Comparison of ENCODE assay signal across 8 cellular contexts in genomic region chr9:126146254-126147145, GRCh38.
DNase-seq lines count a peak whose midpoint lies in the region; ATAC-seq, FAIRE-seq and TF ChIP-seq lines count a peak whose summit lies in the region.

No MANE protein-coding gene starts in this region.

- intact Hi-C loops in activated CD4-positive, alpha-beta T cell treated with anti-CD3 and anti-CD28 coated beads for 36 hours (cut with DNase I, micrococcal nuclease): loop anchor here in 1 of 2 experiments (1.0 to 2.0 kb wide), 2 partner anchors 83 to 344 kb away; no protein-coding TSS in a partner anchor
- intact Hi-C loops in naive thymus-derived CD4-positive, alpha-beta T cell (cut with micrococcal nuclease): loop anchor here (2.0 to 5.0 kb wide), 2 partner anchors 344 to 346 kb away; no protein-coding TSS in a partner anchor

- no peak overlapping the region for H3K4ac ChIP-seq in H1 (replicated peaks; ENCODE audit: insufficient read length, low read depth, low read length)

- no peak overlapping the region for H3K56ac ChIP-seq in H1 (replicated peaks; ENCODE audit: insufficient read length, low read depth, low read length)

- POLR2A ChIA-PET in activated CD4-positive, alpha-beta T cell treated with anti-CD3 and anti-CD28 coated beads for 36 hours (lab: Charles Lee): no interaction called here
- POLR2A ChIA-PET in H1 (lab: Charles Lee; ENCODE audit: partially characterized antibody): no interaction called here
- POLR2A ChIA-PET in naive thymus-derived CD4-positive, alpha-beta T cell (lab: Charles Lee): no interaction called here

- 25% methylated on average over 19 of the region's 19 CpGs; no CpG with 5 or more reads in 1 of the 2 experiments for WGBS in H1 (ENCODE audit: extremely low coverage in 1 of 2, insufficient coverage in 1 of 2, insufficient read length in 1 of 2, insufficient replicate concordance in 2 of 2, low coverage in 1 of 2, low lambda C conversion rate in 2 of 2, missing lambda C conversion rate in 1 of 2), 2 experiments

- peaks cover 8% of the 10 kb centered on the region for H3K4me1 Mint-ChIP-seq in activated CD4-positive, alpha-beta T cell treated with anti-CD3 and anti-CD28 coated beads for 36 hours
- peaks cover 0 to 9% (median 4%) of the 10 kb centered on the region in 7 donors for H3K4me1 Mint-ChIP-seq in naive thymus-derived CD4-positive, alpha-beta T cell

- H3K79me1 ChIP-seq in H1 (ENCODE audit: low read depth, low read length): no peaks in the 10 kb centered on the region

- CTCF ChIA-PET in activated CD4-positive, alpha-beta T cell treated with anti-CD3 and anti-CD28 coated beads for 36 hours (lab: Charles Lee): interaction anchor here (0.6 to 0.8 kb wide), 4 partner anchors 13 to 143 kb away, joined by 3 to 6 read pairs (median 3); no protein-coding TSS in a partner anchor
- CTCF ChIA-PET in H1 (lab: Charles Lee; ENCODE audit: partially characterized antibody): interaction anchor here (0.9 to 2.2 kb wide), 10 partner anchors 9 to 632 kb away, joined by 3 to 7 read pairs (median 4); no protein-coding TSS in a partner anchor
- CTCF ChIA-PET in naive thymus-derived CD4-positive, alpha-beta T cell (lab: Charles Lee): interaction anchor here (1.0 kb wide), 1 partner anchor 83 kb away, joined by 6 read pairs; no protein-coding TSS in a partner anchor

- no peak for TF ChIP-seq POLR2A in H1 (IDR thresholded peaks at IDR 0.05; ENCODE audit: control extremely low read depth in 1 of 2, low read depth in 2 of 2, low read length in 2 of 2)

- H2BK15ac ChIP-seq in H1 (ENCODE audit: low read length): peak overlapping the region; percentile 92; the same call in 1 of the 2 replicates

- no peak overlapping the region for H3K14ac ChIP-seq in H1 (ENCODE audit: insufficient read length)

- peaks cover 32% of the 10 kb centered on the region for H3K27me3 Mint-ChIP-seq in activated CD4-positive, alpha-beta T cell treated with anti-CD3 and anti-CD28 coated beads for 36 hours
- H3K27me3 Mint-ChIP-seq in naive thymus-derived CD4-positive, alpha-beta T cell: peaks cover 31 to 50% (median 36%) of the 10 kb centered on the region in 5 donors

- no peaks in the 10 kb centered on the region for H3K36me3 ChIP-seq in H1 (ENCODE audit: control insufficient read depth in 2 of 4, insufficient read depth in 4 of 4, low read length in 3 of 4)
- no peaks in the 10 kb centered on the region for H3K36me3 ChIP-seq in naive thymus-derived CD4-positive, alpha-beta T cell (ENCODE audit: control insufficient read depth in 2 of 3, insufficient read depth in 3 of 3, low read length in 3 of 3)

- peak; percentile 61 to 69 for TF ChIP-seq RAD21 in H1 (IDR thresholded peaks at IDR 0.05 in 1 of 2, conservative IDR thresholded peaks at IDR 0.05 in 1 of 2; ENCODE audit: low read depth in 2 of 2, low read length in 2 of 2)

- no peak overlapping the region for H3K27ac Mint-ChIP-seq in activated CD4-positive, alpha-beta T cell treated with anti-CD3 and anti-CD28 coated beads for 36 hours
- H3K27ac Mint-ChIP-seq in naive thymus-derived CD4-positive, alpha-beta T cell: no peak overlapping the region

- no peak overlapping the region for H2BK12ac ChIP-seq in H1 (ENCODE audit: low read depth, low read length)

- H4K5ac ChIP-seq in H1 (ENCODE audit: insufficient read length, low read depth, low read length): no peak overlapping the region

- H3K27ac ChIP-seq in H1 (ENCODE audit: low read depth, low read length): no peak overlapping the region
- H3K27ac ChIP-seq in naive thymus-derived CD4-positive, alpha-beta T cell (ENCODE audit: low read depth, low read length): no peak overlapping the region

- H3K9me3 Mint-ChIP-seq in activated CD4-positive, alpha-beta T cell treated with anti-CD3 and anti-CD28 coated beads for 36 hours (ENCODE audit: low read depth): no peaks in the 10 kb centered on the region
- peaks cover 0 to 14% (median 5%) of the 10 kb centered on the region in 11 donors for H3K9me3 Mint-ChIP-seq in naive thymus-derived CD4-positive, alpha-beta T cell

- H4K20me1 ChIP-seq in H1 (replicated peaks in 1 of 2; ENCODE audit: control insufficient read depth in 1 of 2, insufficient read depth in 2 of 2, low read length in 2 of 2): peaks cover 0 to 3% of the 10 kb centered on the region in 2 experiments

- peak; percentile 55 for DNase-seq in activated CD4-positive, alpha-beta T cell treated with anti-CD3 and anti-CD28 coated beads for 36 hours
- DNase-seq in activated CD4-positive, alpha-beta T cell treated with anti-CD3 and anti-CD28 coated beads for 1 hour: no peak
- DNase-seq in KBM-7: peak; percentile 28
- DNase-seq in SHP77 (lab: John Stamatoyannopoulos, UW): peak; percentile 65 to 83
- DNase-seq in H1 (ENCODE audit: low read depth in 1 of 2, low spot score in 2 of 2): peak; percentile 62 to 75
- DNase-seq in naive thymus-derived CD4-positive, alpha-beta T cell: peak in 4 of 9 donors; percentile 1 to 11 (median 8)
- DNase-seq in NCI-H446 treated with DMSO at 0.1 percent for 48 hours (lab: John Stamatoyannopoulos, UW): no peak

- FAIRE-seq in H1 (lab: Jason Lieb, UNC): peak; percentile 74

- H3K36me3 Mint-ChIP-seq in activated CD4-positive, alpha-beta T cell treated with anti-CD3 and anti-CD28 coated beads for 36 hours (ENCODE audit: low read depth): peaks cover 2% of the 10 kb centered on the region
- peaks cover 0 to 4% (median 0%) of the 10 kb centered on the region in 5 donors for H3K36me3 Mint-ChIP-seq in naive thymus-derived CD4-positive, alpha-beta T cell

- TF ChIP-seq EP300 in H1 (IDR thresholded peaks at IDR 0.05; ENCODE audit: borderline replicate concordance in 1 of 2, low read depth in 2 of 2, low read length in 2 of 2): peak in 1 of 2 experiments; percentile 36; a peak in 1 of 3 replicates

- H2BK5ac ChIP-seq in H1 (ENCODE audit: low read depth, low read length): no peak overlapping the region

- H3K4me2 ChIP-seq in H1 (ENCODE audit: insufficient read depth in 1 of 2, low read depth in 2 of 2, low read length in 2 of 2): peak overlapping the region; percentile 22 to 64; a peak in 3 of 4 replicates

- H3K27me3 ChIP-seq in H1 (replicated peaks in 1 of 4; ENCODE audit: control insufficient read depth in 3 of 4, extremely low read depth in 1 of 4, insufficient read depth in 3 of 4, low read length in 3 of 4): peaks cover 5 to 26% (median 23%) of the 10 kb centered on the region in 4 experiments
- no peaks in the 10 kb centered on the region for H3K27me3 ChIP-seq in naive thymus-derived CD4-positive, alpha-beta T cell (ENCODE audit: control insufficient read depth in 2 of 2, insufficient read depth in 2 of 2, low read length in 2 of 2)

- H3K79me2 ChIP-seq in H1 (ENCODE audit: control insufficient read depth in 1 of 2, insufficient read depth in 2 of 2, low read length in 2 of 2): no peaks in the 10 kb centered on the region

- peak; percentile 60 to 79 (median 69) for TF ChIP-seq CTCF in H1 (IDR thresholded peaks at IDR 0.05; ENCODE audit: control extremely low read depth in 1 of 3, insufficient read depth in 1 of 3, low read depth in 1 of 3, low read length in 3 of 3)

- no peak overlapping the region for H2AK5ac ChIP-seq in H1 (ENCODE audit: low read depth, low read length)

- peak overlapping the region; percentile 72 for H4K91ac ChIP-seq in H1 (replicated peaks; ENCODE audit: insufficient read length, low read length)

- no peak overlapping the region for H3K9ac ChIP-seq in H1 (replicated peaks in 1 of 4; ENCODE audit: extremely low read depth in 1 of 4, low read depth in 3 of 4, low read length in 3 of 4)

- H3K9me3 ChIP-seq in H1 (ENCODE audit: insufficient read depth in 2 of 2, low read depth in 1 of 2, low read length in 1 of 2): no peaks in the 10 kb centered on the region
- H3K9me3 ChIP-seq in naive thymus-derived CD4-positive, alpha-beta T cell (ENCODE audit: control insufficient read depth in 2 of 3, low read length in 3 of 3): no peaks in the 10 kb centered on the region

- H3K4me3 ChIP-seq in H1 (ENCODE audit: extremely low read depth in 1 of 4, insufficient read depth in 2 of 4, low read depth in 3 of 4, low read length in 4 of 4): peak overlapping the region in 2 of 4 experiments; percentile 24 to 37; a peak in 4 of 8 replicates
- H3K4me3 ChIP-seq in naive thymus-derived CD4-positive, alpha-beta T cell (ENCODE audit: low read length): no peak overlapping the region

- H2BK120ac ChIP-seq in H1 (replicated peaks; ENCODE audit: low read depth, low read length): no peak overlapping the region

- in situ Hi-C loops in KBM-7 (cut with MboI; ENCODE audit: low pct_unique_long_range_greater_than_20kb, low sequenced_read_pairs): no loop called here

- no peak overlapping the region for H3K23ac ChIP-seq in H1 (ENCODE audit: insufficient read length)

- H3K4me1 ChIP-seq in H1 (replicated peaks in 1 of 4; ENCODE audit: control insufficient read depth in 3 of 4, insufficient read depth in 4 of 4, low read length in 3 of 4): peaks cover 0 to 8% (median 4%) of the 10 kb centered on the region in 4 experiments; a peak in 5 of 7 replicates
- H3K4me1 ChIP-seq in naive thymus-derived CD4-positive, alpha-beta T cell (ENCODE audit: control insufficient read depth in 2 of 2, insufficient read depth in 2 of 2, low read length in 2 of 2): no peaks in the 10 kb centered on the region

- 0 out of 2 replicates have a peak overlapping the region, but pooled peaks have one; percentile 80 for H2BK20ac ChIP-seq in H1 (ENCODE audit: low read length)

- H2AFZ ChIP-seq in H1 (ENCODE audit: low read length): peak overlapping the region; percentile 88

- H3K4me3 Mint-ChIP-seq in activated CD4-positive, alpha-beta T cell treated with anti-CD3 and anti-CD28 coated beads for 36 hours: no peak overlapping the region
- H3K4me3 Mint-ChIP-seq in naive thymus-derived CD4-positive, alpha-beta T cell: peak overlapping the region in 2 of 10 donors; percentile 4 to 35

- H4K8ac ChIP-seq in H1 (ENCODE audit: extremely low read depth, insufficient read depth, low read length): no peak overlapping the region; the same call in 1 of the 2 replicates

- H3K18ac ChIP-seq in H1 (ENCODE audit: extremely low read depth, low read length): no peak overlapping the region

- peak; percentile 85 for ATAC-seq in activated CD4-positive, alpha-beta T cell treated with anti-CD3 and anti-CD28 coated beads for 36 hours
- peak; percentile 42 for ATAC-seq in naive thymus-derived CD4-positive, alpha-beta T cell
- ATAC-seq in GM21717 (IDR thresholded peaks at IDR 0.05; ENCODE audit: unreplicated experiment): no peak

- no peaks in the 10 kb centered on the region; the same call in 1 of the 2 replicates for H3K23me2 ChIP-seq in H1 (ENCODE audit: low read depth, low read length)

TF ChIP-seq in H1, 55 proteins besides CTCF, POLR2A, EP300 and RAD21:
- TF ChIP-seq POLR2AphosphoS5 (IDR thresholded peaks at IDR 0.05; ENCODE audit: low read depth, low read length) (0 out of 2 replicates have a peak, but pooled peaks have one; percentile 45), TAF7 (optimal IDR thresholded peaks at IDR 0.05; ENCODE audit: borderline replicate concordance, low read depth, low read length) (no peak), RFX5 (IDR thresholded peaks at IDR 0.05; ENCODE audit: borderline replicate concordance, low read depth, low read length) (peak; percentile 38; the same call in 1 of the 2 replicates), MAX (IDR thresholded peaks at IDR 0.05) (peak; percentile 56; the same call in 1 of the 2 replicates)

Comparison
In these comparisons a context has a peak if more than half of its experiments do, and no peak if none do; other contexts are left out.
1. DNase-seq: peak in activated CD4-positive, alpha-beta T cell treated with anti-CD3 and anti-CD28 coated beads for 36 hours (single experiment), KBM-7 (single experiment), SHP77 (2 of 2) and H1 (2 of 2); none in activated CD4-positive, alpha-beta T cell treated with anti-CD3 and anti-CD28 coated beads for 1 hour (single experiment) and NCI-H446 treated with DMSO at 0.1 percent for 48 hours (single experiment).